1 cellular context compared by ENCODE assay signal in genomic region chr15:89333959-89334509, GRCh38.
TF ChIP-seq lines count a peak whose summit lies in the region.

No MANE protein-coding gene starts in this region.

TF ChIP-seq in K562, 482 proteins besides CTCF, POLR2A, EP300 and RAD21 (continued from another document and continues in another):
- TF ChIP-seq ARID4B (CRISPR knock-in tag; IDR thresholded peaks at IDR 0.05) (no peak), ZNF282 (CRISPR knock-in tag; IDR thresholded peaks at IDR 0.05) (no peak), IRF1 (CRISPR knock-in tag; IDR thresholded peaks at IDR 0.05; ENCODE audit: borderline replicate concordance) (no peak), ZNF3 (CRISPR knock-in tag; IDR thresholded peaks at IDR 0.05) (no peak), ZBTB26 (CRISPR knock-in tag; IDR thresholded peaks at IDR 0.05) (no peak), PRMT5 (CRISPR knock-in tag; IDR thresholded peaks at IDR 0.05) (no peak), ZNF77 (CRISPR knock-in tag; IDR thresholded peaks at IDR 0.05) (no peak), TAF15 (IDR thresholded peaks at IDR 0.05; ENCODE audit: low read depth, low read length) (no peak), ZFP91 (CRISPR knock-in tag; IDR thresholded peaks at IDR 0.05) (no peak), GTF3C2 (IDR thresholded peaks at IDR 0.05; ENCODE audit: borderline replicate concordance, extremely low read depth, insufficient read length) (peak; percentile 37), SREBF1 (IDR thresholded peaks at IDR 0.05; ENCODE audit: borderline replicate concordance, low read depth, low read length) (no peak), FOXP1 (CRISPR knock-in tag; IDR thresholded peaks at IDR 0.05) (peak; percentile 80; the same call in 1 of the 2 replicates), E4F1 (CRISPR knock-in tag; IDR thresholded peaks at IDR 0.05; ENCODE audit: borderline replicate concordance) (no peak), FOXJ2 (tag; IDR thresholded peaks at IDR 0.05) (no peak), ZNF146 (CRISPR knock-in tag; IDR thresholded peaks at IDR 0.05; ENCODE audit: unreplicated experiment) (no peak), NONO (IDR thresholded peaks at IDR 0.05; ENCODE audit: low read depth in 2 of 2, low read length in 1 of 2) (no peak), NR2F6 (CRISPR knock-in tag; IDR thresholded peaks at IDR 0.05) (no peak), NR1H2 (CRISPR knock-in tag; IDR thresholded peaks at IDR 0.05) (no peak), PHF21A (IDR thresholded peaks at IDR 0.05; ENCODE audit: borderline replicate concordance, low read depth) (no peak), ZBTB1 (CRISPR knock-in tag; IDR thresholded peaks at IDR 0.05; ENCODE audit: borderline replicate concordance, low read depth) (no peak), XRCC3 (IDR thresholded peaks at IDR 0.05) (no peak), HNRNPH1 (optimal IDR thresholded peaks at IDR 0.05; ENCODE audit: low read depth, low read length) (no peak), TCF15 (CRISPR knock-in tag; IDR thresholded peaks at IDR 0.05) (no peak), POU5F1 (IDR thresholded peaks at IDR 0.05; ENCODE audit: borderline replicate concordance, low read depth, low read length, partially characterized antibody) (no peak), EZH2 (IDR thresholded peaks at IDR 0.05; ENCODE audit: borderline replicate concordance, low read depth, low read length) (no peak), NR4A1 (CRISPR knock-in tag; IDR thresholded peaks at IDR 0.05) (no peak), NR4A1 (tag; IDR thresholded peaks at IDR 0.05) (no peak), USF1 (CRISPR knock-in tag; IDR thresholded peaks at IDR 0.05) (peak; percentile 35; the same call in 1 of the 2 replicates), ZNF717 (CRISPR knock-in tag; IDR thresholded peaks at IDR 0.05) (no peak), ZFX (CRISPR knock-in tag; IDR thresholded peaks at IDR 0.05) (no peak), CHAMP1 (IDR thresholded peaks at IDR 0.05) (no peak), DEAF1 (CRISPR knock-in tag; IDR thresholded peaks at IDR 0.05) (no peak), LEF1 (IDR thresholded peaks at IDR 0.05) (no peak), MYNN (IDR thresholded peaks at IDR 0.05) (no peak), MYNN (CRISPR knock-in tag; IDR thresholded peaks at IDR 0.05) (no peak), USF2 (CRISPR knock-in tag; IDR thresholded peaks at IDR 0.05) (no peak), HES1 (IDR thresholded peaks at IDR 0.05; ENCODE audit: low read depth) (no peak), RB1 (IDR thresholded peaks at IDR 0.05; ENCODE audit: low read depth) (no peak), MED1 (CRISPR knock-in tag; IDR thresholded peaks at IDR 0.05; ENCODE audit: borderline replicate concordance) (no peak)
